ENCODE assay signal across 24 cellular contexts in the genomic region with DNA sequence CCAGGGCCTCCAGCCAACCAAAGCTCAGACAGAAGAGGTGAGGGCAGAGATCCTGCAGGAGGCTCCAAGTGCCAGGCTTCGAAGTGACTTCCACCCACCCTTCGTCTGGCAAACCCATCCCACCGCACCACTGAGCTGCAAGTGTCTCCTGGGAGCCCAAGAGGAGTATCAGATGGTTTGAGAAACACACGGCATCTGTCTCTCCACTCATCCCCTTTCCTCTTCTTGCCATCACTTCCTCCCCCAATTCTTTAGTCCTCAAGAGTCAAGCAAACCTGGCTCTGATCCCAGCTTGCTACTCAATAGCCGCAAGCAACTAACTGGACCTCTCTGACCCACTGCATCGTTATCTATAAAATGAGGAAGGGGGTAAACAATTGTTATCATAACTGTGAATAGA.
"Had no signal": no experiment of that assay in that cellular context is flagged by ENCODE, and none has a peak within 500 bp of the region (broad histone marks: within the 10 kb centered on the region; RNA-seq: fewer than 3 reads in every experiment).

No MANE protein-coding gene starts in this region.

- H3K27ac ChIP-seq: coronary artery, epithelial cell of prostate, gastroesophageal sphincter, sigmoid colon, stomach, transverse colon, VCaP had no signal

- H3K4me3 Mint-ChIP-seq: activated CD4-positive, alpha-beta memory T cell treated with anti-CD3 and anti-CD28 coated beads, Interleukin-2, amount 10 ng/mL, durations not matched to agents 7 days and 5 days; activated CD4-positive, alpha-beta T cell treated with anti-CD3 and anti-CD28 coated beads, Interleukin-2, amount 10 ng/mL, durations not matched to agents 24 days and 14 days; activated naive CD4-positive, alpha-beta T cell treated with anti-CD3 and anti-CD28 coated beads for 36 hours; activated naive CD8-positive, alpha-beta T cell treated with anti-CD3 and anti-CD28 coated beads, Interleukin-2, amount 10 ng/mL, durations not matched to agents 7 days and 5 days; activated T-cell treated with anti-CD3 and anti-CD28 coated beads, Interleukin-2, amount 50 U/mL, for 72 hours; mesothelial cell of epicardium; natural killer cell; stimulated activated memory B cell treated with anti-CD40 and anti-IgM and Interleukin-4, amounts not matched to agents 10 μg/mL and 1 μg/mL and 100 μg/mL, for 72 hours had no signal

- H3K4me3 ChIP-seq: coronary artery, gastroesophageal sphincter, sigmoid colon, smooth muscle cell, stomach, transverse colon had no signal

- H3K36me3 ChIP-seq: gastroesophageal sphincter, sigmoid colon, stomach, transverse colon had no signal

- DNase-seq: activated CD4-positive, alpha-beta memory T cell treated with anti-CD3 and anti-CD28 coated beads, Interleukin-2, amount 10 ng/mL, durations not matched to agents 7 days and 5 days; activated CD4-positive, alpha-beta T cell treated with anti-CD3 and anti-CD28 coated beads, Interleukin-2, amount 10 ng/mL, durations not matched to agents 24 days and 14 days; activated effector memory CD4-positive, alpha-beta T cell treated with Interleukin-2 at 50 U/mL for 16 hours; activated naive CD4-positive, alpha-beta T cell treated with anti-CD3 and anti-CD28 coated beads for 36 hours; activated naive CD8-positive, alpha-beta T cell treated with anti-CD3 and anti-CD28 coated beads, Interleukin-2, amount 10 ng/mL, durations not matched to agents 7 days and 5 days; activated T-cell treated with anti-CD3 and anti-CD28 coated beads, Interleukin-2, amount 50 U/mL, for 72 hours; amniotic stem cell; head of caudate nucleus; left ventricle myocardium superior; mammary epithelial cell; natural killer cell; retina; sigmoid colon; stimulated activated CD4-positive, alpha-beta T cell treated with anti-CD3 and anti-CD28 coated beads, Interleukin-15, amount 100 ng/mL, for 24 hours; stomach; transverse colon had no signal

- H3K4me1 Mint-ChIP-seq: natural killer cell; stimulated activated memory B cell treated with anti-CD40 and anti-IgM and Interleukin-4, amounts not matched to agents 10 μg/mL and 1 μg/mL and 100 μg/mL, for 72 hours had no signal

- H3K4me2 ChIP-seq: smooth muscle cell had no signal

- H3K9me3 Mint-ChIP-seq: activated CD4-positive, alpha-beta memory T cell treated with anti-CD3 and anti-CD28 coated beads, Interleukin-2, amount 10 ng/mL, durations not matched to agents 7 days and 5 days; activated CD4-positive, alpha-beta T cell treated with anti-CD3 and anti-CD28 coated beads, Interleukin-2, amount 10 ng/mL, durations not matched to agents 24 days and 14 days; activated naive CD4-positive, alpha-beta T cell treated with anti-CD3 and anti-CD28 coated beads for 36 hours; activated naive CD8-positive, alpha-beta T cell treated with anti-CD3 and anti-CD28 coated beads, Interleukin-2, amount 10 ng/mL, durations not matched to agents 7 days and 5 days; activated T-cell treated with anti-CD3 and anti-CD28 coated beads, Interleukin-2, amount 50 U/mL, for 72 hours; mesothelial cell of epicardium; natural killer cell; stimulated activated memory B cell treated with anti-CD40 and anti-IgM and Interleukin-4, amounts not matched to agents 10 μg/mL and 1 μg/mL and 100 μg/mL, for 72 hours had no signal

- H3K27ac Mint-ChIP-seq: activated CD4-positive, alpha-beta memory T cell treated with anti-CD3 and anti-CD28 coated beads, Interleukin-2, amount 10 ng/mL, durations not matched to agents 7 days and 5 days; activated CD4-positive, alpha-beta T cell treated with anti-CD3 and anti-CD28 coated beads, Interleukin-2, amount 10 ng/mL, durations not matched to agents 24 days and 14 days; activated naive CD4-positive, alpha-beta T cell treated with anti-CD3 and anti-CD28 coated beads for 36 hours; activated naive CD8-positive, alpha-beta T cell treated with anti-CD3 and anti-CD28 coated beads, Interleukin-2, amount 10 ng/mL, durations not matched to agents 7 days and 5 days; activated T-cell treated with anti-CD3 and anti-CD28 coated beads, Interleukin-2, amount 50 U/mL, for 72 hours; mesothelial cell of epicardium; natural killer cell; progenitor cell of endocrine pancreas; stimulated activated memory B cell treated with anti-CD40 and anti-IgM and Interleukin-4, amounts not matched to agents 10 μg/mL and 1 μg/mL and 100 μg/mL, for 72 hours had no signal

- H3K9me3 ChIP-seq: sigmoid colon, stomach, transverse colon had no signal

- H3K4me1 ChIP-seq: gastroesophageal sphincter, sigmoid colon, stomach, transverse colon had no signal

- H3K36me3 Mint-ChIP-seq: activated naive CD8-positive, alpha-beta T cell treated with anti-CD3 and anti-CD28 coated beads, Interleukin-2, amount 10 ng/mL, durations not matched to agents 7 days and 5 days; mesothelial cell of epicardium; natural killer cell; stimulated activated memory B cell treated with anti-CD40 and anti-IgM and Interleukin-4, amounts not matched to agents 10 μg/mL and 1 μg/mL and 100 μg/mL, for 72 hours had no signal

- H3K27me3 ChIP-seq: sigmoid colon, transverse colon had no signal
